Comparison of ENCODE assay signal across 8 cellular contexts in the genomic region with DNA sequence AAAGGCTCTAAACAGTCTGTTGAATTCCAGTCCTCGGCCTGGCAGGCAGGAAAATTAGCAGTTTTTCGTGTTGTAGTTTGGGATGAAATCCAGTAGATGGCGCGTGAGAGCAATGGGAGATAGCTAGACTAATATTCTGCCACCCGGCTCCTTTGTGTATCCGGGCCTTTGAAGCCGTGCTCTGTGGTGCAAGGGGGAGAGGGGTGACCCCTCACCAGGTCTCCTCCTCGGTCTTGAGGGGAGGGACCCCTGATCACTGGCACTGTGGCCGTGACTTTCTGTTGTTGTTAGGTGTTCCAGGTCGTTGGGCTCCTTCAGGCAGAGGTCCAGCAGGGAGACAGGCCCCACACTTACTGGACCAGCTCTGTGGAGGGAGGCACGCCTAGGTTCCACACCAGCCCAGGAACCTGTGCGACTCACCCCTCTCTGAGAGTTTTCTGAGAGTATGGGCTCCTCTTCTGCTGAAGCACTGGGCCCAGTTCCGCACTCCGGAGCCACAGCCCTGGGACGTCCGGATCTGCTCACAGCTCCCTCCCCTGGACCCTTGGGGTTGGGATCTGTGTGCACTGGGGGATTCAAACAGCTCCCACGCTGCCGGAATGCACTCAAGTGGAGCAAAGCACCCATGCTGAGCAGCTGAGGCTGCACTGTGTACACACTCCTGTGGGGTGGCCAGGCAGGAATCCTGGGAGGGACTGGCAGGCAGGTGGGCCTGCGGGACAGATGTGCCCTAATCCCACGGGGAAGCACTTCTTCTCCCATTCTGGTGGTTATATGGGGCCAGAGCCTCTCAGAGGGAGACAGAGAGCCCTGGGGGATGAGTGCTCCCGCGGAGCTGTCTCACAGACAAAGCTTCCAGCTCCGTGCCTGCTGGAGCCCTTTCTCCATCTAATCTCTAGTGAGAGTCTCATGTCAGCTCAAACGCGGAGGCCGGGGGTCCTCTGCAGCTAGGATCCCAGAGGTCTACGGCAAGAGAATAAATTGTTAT. TPM values are rescaled to one million over a fixed set of nuclear protein-coding genes. Genes with fewer than 3 reads are reported as not detected.
A peak's percentile ranks its signal among the peaks of the same experiment; 100 is the strongest.
DNase-seq lines count a peak whose midpoint lies in the region; ATAC-seq and TF ChIP-seq lines count a peak whose summit lies in the region.

No MANE protein-coding gene starts in this region.

- 45% methylated on average over 27 of the region's 27 CpGs for WGBS in liver

- H3K4me1 ChIP-seq in liver (ENCODE audit: control insufficient read depth in 4 of 4, insufficient read depth in 4 of 4, low read length in 3 of 4), result peaks cover 0 to 6% (median 2%) of the 10 kb centered on the region in 4 donors

- TF ChIP-seq CTCF in dorsolateral prefrontal cortex (IDR thresholded peaks at IDR 0.05 in 54 of 56, conservative IDR thresholded peaks at IDR 0.05 in 2 of 56; ENCODE audit: low read depth in 1 of 56, partially characterized antibody in 56 of 56) (peak; percentile 61 to 88 (median 80)), liver (IDR thresholded peaks at IDR 0.05; ENCODE audit: low read depth, low read length, missing input control) (peak; percentile 73)

- no peaks in the 10 kb centered on the region for H3K9me3 Mint-ChIP-seq in activated CD4-positive, alpha-beta T cell treated with anti-CD3 and anti-CD28 coated beads, Interleukin-2, amount 10 ng/mL, durations not matched to agents 7 days and 5 days

- H3K9me3 ChIP-seq in liver (ENCODE audit: control insufficient read depth in 4 of 4, low read length in 3 of 4), result no peaks in the 10 kb centered on the region

- H3K4me3 ChIP-seq in dorsolateral prefrontal cortex, result peak overlapping the region in 1 of 59 donors; percentile 3
- no peak overlapping the region for H3K4me3 ChIP-seq in liver (ENCODE audit: low read depth in 1 of 3, low read length in 3 of 3)

- H3K27me3 ChIP-seq in dorsolateral prefrontal cortex, result peaks cover 0 to 5% (median 0%) of the 10 kb centered on the region in 45 donors
- no peaks in the 10 kb centered on the region for H3K27me3 ChIP-seq in liver (ENCODE audit: control insufficient read depth in 4 of 4, insufficient read depth in 4 of 4, low read length in 3 of 4)

- H3K36me3 ChIP-seq in liver (ENCODE audit: control insufficient read depth in 4 of 4, insufficient read depth in 3 of 4, low read depth in 1 of 4, low read length in 3 of 4), result no peaks in the 10 kb centered on the region

- peak; percentile 89 to 90 for TF ChIP-seq RAD21 in liver (IDR thresholded peaks at IDR 0.05)

- H3K9ac ChIP-seq in liver (ENCODE audit: low read depth in 1 of 2, low read length in 2 of 2), result no peak overlapping the region

- H3K4me1 Mint-ChIP-seq in activated CD4-positive, alpha-beta T cell treated with anti-CD3 and anti-CD28 coated beads, Interleukin-2, amount 10 ng/mL, durations not matched to agents 7 days and 5 days, result peaks cover 4% of the 10 kb centered on the region

- ATAC-seq in HG03432 (IDR thresholded peaks at IDR 0.05; ENCODE audit: unreplicated experiment) (peak; percentile 62), HG02884 (IDR thresholded peaks at IDR 0.05; ENCODE audit: unreplicated experiment) (no peak)

- intact Hi-C loops in dorsolateral prefrontal cortex (cut with DNase I), result loop anchor here (5.0 to 10.0 kb wide), 3 partner anchors 68 to 363 kb away; a partner anchor contains a TSS

- CTCF ChIA-PET in activated CD4-positive, alpha-beta T cell treated with anti-CD3 and anti-CD28 coated beads, Interleukin-2, amount 10 ng/mL, durations not matched to agents 7 days and 5 days (lab: Charles Lee), result interaction anchor here (0.6 to 2.5 kb wide), 15 partner anchors 8 to 491 kb away, joined by 3 to 7 read pairs (median 3); a partner anchor contains a TSS

- no peaks in the 10 kb centered on the region for H3K36me3 Mint-ChIP-seq in activated CD4-positive, alpha-beta T cell treated with anti-CD3 and anti-CD28 coated beads, Interleukin-2, amount 10 ng/mL, durations not matched to agents 7 days and 5 days (ENCODE audit: low read depth)

- POLR2A ChIA-PET in activated CD4-positive, alpha-beta T cell treated with anti-CD3 and anti-CD28 coated beads, Interleukin-2, amount 10 ng/mL, durations not matched to agents 7 days and 5 days (lab: Charles Lee), result no interaction called here

- H3K27ac Mint-ChIP-seq in activated CD4-positive, alpha-beta T cell treated with anti-CD3 and anti-CD28 coated beads, Interleukin-2, amount 10 ng/mL, durations not matched to agents 7 days and 5 days, result no peak overlapping the region

- no peak overlapping the region for H3K4me3 Mint-ChIP-seq in activated CD4-positive, alpha-beta T cell treated with anti-CD3 and anti-CD28 coated beads, Interleukin-2, amount 10 ng/mL, durations not matched to agents 7 days and 5 days

- DNase-seq in DMS153 treated with DMSO at 0.1 percent for 48 hours (lab: John Stamatoyannopoulos, UW; ENCODE audit: unreplicated experiment), result peak; percentile 76
- DNase-seq in NCI-H526 treated with DMSO at 0.1 percent for 48 hours (lab: John Stamatoyannopoulos, UW), result peak; percentile 73
- peak; percentile 59 for DNase-seq in activated CD4-positive, alpha-beta T cell treated with anti-CD3 and anti-CD28 coated beads, Interleukin-2, amount 10 ng/mL, durations not matched to agents 7 days and 5 days
- peak in 5 of 10 donors; percentile 29 to 52 (median 43) for DNase-seq in dorsolateral prefrontal cortex
- DNase-seq in stimulated activated CD4-positive, alpha-beta T cell treated with anti-CD3 and anti-CD28 coated beads, TNF-alpha, amount 100 ng/mL, for 48 hours (ENCODE audit: low read depth in 3 of 3), result peak in 2 of 3 donors; percentile 27 to 32

- H3K27me3 Mint-ChIP-seq in activated CD4-positive, alpha-beta T cell treated with anti-CD3 and anti-CD28 coated beads, Interleukin-2, amount 10 ng/mL, durations not matched to agents 7 days and 5 days, result peaks cover 45% of the 10 kb centered on the region

- no peak overlapping the region for H3K27ac ChIP-seq in dorsolateral prefrontal cortex
- no peak overlapping the region for H3K27ac ChIP-seq in liver (ENCODE audit: low read depth in 1 of 2, low read length in 2 of 2)

TF ChIP-seq in liver, 16 proteins besides CTCF, POLR2A, EP300 and RAD21:
- TF ChIP-seq NR2F2 (IDR thresholded peaks at IDR 0.05) (no peak), FOXA2 (IDR thresholded peaks at IDR 0.05) (no peak), RXRA (IDR thresholded peaks at IDR 0.05) (no peak), HNF4A (conservative IDR thresholded peaks at IDR 0.05) (no peak), SP1 (IDR thresholded peaks at IDR 0.05) (no peak), JUND (IDR thresholded peaks at IDR 0.05) (no peak)
- TF ChIP-seq, protein P1, sequence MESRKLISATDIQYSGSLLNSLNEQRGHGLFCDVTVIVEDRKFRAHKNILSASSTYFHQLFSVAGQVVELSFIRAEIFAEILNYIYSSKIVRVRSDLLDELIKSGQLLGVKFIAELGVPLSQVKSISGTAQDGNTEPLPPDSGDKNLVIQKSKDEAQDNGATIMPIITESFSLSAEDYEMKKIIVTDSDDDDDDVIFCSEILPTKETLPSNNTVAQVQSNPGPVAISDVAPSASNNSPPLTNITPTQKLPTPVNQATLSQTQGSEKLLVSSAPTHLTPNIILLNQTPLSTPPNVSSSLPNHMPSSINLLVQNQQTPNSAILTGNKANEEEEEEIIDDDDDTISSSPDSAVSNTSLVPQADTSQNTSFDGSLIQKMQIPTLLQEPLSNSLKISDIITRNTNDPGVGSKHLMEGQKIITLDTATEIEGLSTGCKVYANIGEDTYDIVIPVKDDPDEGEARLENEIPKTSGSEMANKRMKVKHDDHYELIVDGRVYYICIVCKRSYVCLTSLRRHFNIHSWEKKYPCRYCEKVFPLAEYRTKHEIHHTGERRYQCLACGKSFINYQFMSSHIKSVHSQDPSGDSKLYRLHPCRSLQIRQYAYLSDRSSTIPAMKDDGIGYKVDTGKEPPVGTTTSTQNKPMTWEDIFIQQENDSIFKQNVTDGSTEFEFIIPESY (IDR thresholded peaks at IDR 0.05), result no peak
- TF ChIP-seq, protein P2, sequence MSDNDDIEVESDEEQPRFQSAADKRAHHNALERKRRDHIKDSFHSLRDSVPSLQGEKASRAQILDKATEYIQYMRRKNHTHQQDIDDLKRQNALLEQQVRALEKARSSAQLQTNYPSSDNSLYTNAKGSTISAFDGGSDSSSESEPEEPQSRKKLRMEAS (IDR thresholded peaks at IDR 0.05), result no peak
- TF ChIP-seq, protein P3, sequence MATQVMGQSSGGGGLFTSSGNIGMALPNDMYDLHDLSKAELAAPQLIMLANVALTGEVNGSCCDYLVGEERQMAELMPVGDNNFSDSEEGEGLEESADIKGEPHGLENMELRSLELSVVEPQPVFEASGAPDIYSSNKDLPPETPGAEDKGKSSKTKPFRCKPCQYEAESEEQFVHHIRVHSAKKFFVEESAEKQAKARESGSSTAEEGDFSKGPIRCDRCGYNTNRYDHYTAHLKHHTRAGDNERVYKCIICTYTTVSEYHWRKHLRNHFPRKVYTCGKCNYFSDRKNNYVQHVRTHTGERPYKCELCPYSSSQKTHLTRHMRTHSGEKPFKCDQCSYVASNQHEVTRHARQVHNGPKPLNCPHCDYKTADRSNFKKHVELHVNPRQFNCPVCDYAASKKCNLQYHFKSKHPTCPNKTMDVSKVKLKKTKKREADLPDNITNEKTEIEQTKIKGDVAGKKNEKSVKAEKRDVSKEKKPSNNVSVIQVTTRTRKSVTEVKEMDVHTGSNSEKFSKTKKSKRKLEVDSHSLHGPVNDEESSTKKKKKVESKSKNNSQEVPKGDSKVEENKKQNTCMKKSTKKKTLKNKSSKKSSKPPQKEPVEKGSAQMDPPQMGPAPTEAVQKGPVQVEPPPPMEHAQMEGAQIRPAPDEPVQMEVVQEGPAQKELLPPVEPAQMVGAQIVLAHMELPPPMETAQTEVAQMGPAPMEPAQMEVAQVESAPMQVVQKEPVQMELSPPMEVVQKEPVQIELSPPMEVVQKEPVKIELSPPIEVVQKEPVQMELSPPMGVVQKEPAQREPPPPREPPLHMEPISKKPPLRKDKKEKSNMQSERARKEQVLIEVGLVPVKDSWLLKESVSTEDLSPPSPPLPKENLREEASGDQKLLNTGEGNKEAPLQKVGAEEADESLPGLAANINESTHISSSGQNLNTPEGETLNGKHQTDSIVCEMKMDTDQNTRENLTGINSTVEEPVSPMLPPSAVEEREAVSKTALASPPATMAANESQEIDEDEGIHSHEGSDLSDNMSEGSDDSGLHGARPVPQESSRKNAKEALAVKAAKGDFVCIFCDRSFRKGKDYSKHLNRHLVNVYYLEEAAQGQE (IDR thresholded peaks at IDR 0.05), result no peak
- TF ChIP-seq, protein P4, sequence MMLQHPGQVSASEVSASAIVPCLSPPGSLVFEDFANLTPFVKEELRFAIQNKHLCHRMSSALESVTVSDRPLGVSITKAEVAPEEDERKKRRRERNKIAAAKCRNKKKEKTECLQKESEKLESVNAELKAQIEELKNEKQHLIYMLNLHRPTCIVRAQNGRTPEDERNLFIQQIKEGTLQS (IDR thresholded peaks at IDR 0.05), result no peak

RNA-seq across cellular contexts. Expression of a gene that starts 8.8 kb away (rescaled TPM):
- not detected for total RNA-seq in activated CD4-positive, alpha-beta T cell treated with anti-CD3 and anti-CD28 coated beads, Interleukin-2, amount 10 ng/mL, durations not matched to agents 7 days and 5 days
- not detected for total RNA-seq in dorsolateral prefrontal cortex
- 1 to 10 TPM in 1 of 2 donors, not detected in 1; 9.1 TPM for total RNA-seq in liver
- not detected for polyA plus RNA-seq in liver

RNA-seq across cellular contexts. Expression of a gene that starts 30.6 kb away (rescaled TPM):
- total RNA-seq in activated CD4-positive, alpha-beta T cell treated with anti-CD3 and anti-CD28 coated beads, Interleukin-2, amount 10 ng/mL, durations not matched to agents 7 days and 5 days, result not detected
- not detected for total RNA-seq in dorsolateral prefrontal cortex
- total RNA-seq in liver, result not detected
- polyA plus RNA-seq in liver, result not detected
